Comparison of ENCODE assay signal across 31 cellular contexts in the genomic region with DNA sequence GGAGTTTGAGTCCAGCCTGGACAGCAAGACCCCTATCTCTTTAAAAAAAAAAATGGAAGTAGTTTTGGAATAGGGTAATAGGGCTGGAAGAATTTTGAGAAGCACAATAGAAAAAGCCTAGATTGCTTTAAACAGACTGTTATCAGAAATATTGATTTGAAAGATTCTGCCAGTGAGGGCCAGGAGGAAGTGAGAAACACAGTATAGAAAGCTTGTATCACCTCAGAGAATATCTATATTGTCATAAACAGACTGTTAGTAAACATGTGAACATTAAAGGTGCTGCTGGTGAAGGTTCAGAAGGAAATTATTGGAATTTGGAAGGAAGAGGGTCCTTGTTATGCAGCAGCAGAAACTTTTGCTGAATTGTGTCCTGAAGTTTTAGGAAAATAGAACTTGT.
"Had no signal": no experiment of that assay in that cellular context is flagged by ENCODE, and none has a peak within 500 bp of the region (broad histone marks: within the 10 kb centered on the region; RNA-seq: fewer than 3 reads in every experiment).

No MANE protein-coding gene starts in this region.

- H3K36me3 ChIP-seq: cardiac muscle cell, colonic mucosa, Peyer's patch, SJSA1 had no signal

- H3K4me3 ChIP-seq: cardiac muscle cell, colonic mucosa, Peyer's patch, SJSA1 had no signal

- H3K27ac ChIP-seq: cardiac muscle cell, colonic mucosa, Peyer's patch, SJSA1, VCaP had no signal

- H3K9me3 ChIP-seq: colonic mucosa, Peyer's patch, SJSA1 had no signal

- H3K4me1 ChIP-seq: colonic mucosa, Peyer's patch, SJSA1 had no signal

- ATAC-seq: activated naive CD4-positive, alpha-beta T cell treated with anti-CD3 and anti-CD28 coated beads, Interleukin-2, amount 50 U/mL, for 72 hours; activated T-cell treated with anti-CD3 and anti-CD28 coated beads, Interleukin-2, amount 50 U/mL, for 4 hours; SK-N-SH treated with all-trans-retinoic acid at 6 μM for 48 hours had no signal

- DNase-seq: activated B cell treated with CpG ODN at 0.5 μM for 24 hours; activated CD4-positive, alpha-beta memory T cell treated with anti-CD3 and anti-CD28 coated beads for 36 hours; activated CD4-positive, alpha-beta T cell treated with anti-CD3 and anti-CD28 coated beads for 4 hours; activated CD4-positive, alpha-beta T cell treated with anti-CD3 and anti-CD28 coated beads, Interleukin-2, amount 50 U/mL, for 1 hour; activated CD4-positive, CD25-positive, alpha-beta regulatory T cell treated with anti-CD3 and anti-CD28 coated beads, Interleukin-2, amount 50 U/mL, for 72 hours; activated CD8-positive, alpha-beta memory T cell treated with anti-CD3 and anti-CD28 coated beads, Interleukin-2, amount 50 U/mL, for 4 hours; activated gamma-delta T cell treated with Interleukin-2 at 50 U/mL for 16 hours; activated naive CD4-positive, alpha-beta T cell treated with anti-CD3 and anti-CD28 coated beads for 36 hours; activated T-cell treated with anti-CD3 and anti-CD28 coated beads for 4 hours; activated T-cell treated with anti-CD3 and anti-CD28 coated beads, Interleukin-2, amount 50 U/mL, for 4 hours; anterior cingulate cortex; colonic mucosa; MM.1S; MV-4-11; NCI-H1092; NCI-H1436 treated with DMSO at 0.1 percent for 48 hours; NCI-H1694 treated with DMSO at 0.1 percent for 48 hours; NCI-H2029; NCI-H345; NCI-H524 treated with DMSO at 0.1 percent for 48 hours; Peyer's patch; RPMI8226; SHP77 treated with DMSO at 0.1 percent for 48 hours; T-helper 1 cell; T-helper 2 cell; T-helper 9 cell had no signal

- H3K27me3 ChIP-seq: cardiac muscle cell, colonic mucosa, Peyer's patch, SJSA1 had no signal
